ENCODE assay signal across 1 cellular context in genomic region chr5:159209438-159210305, GRCh38.
TF ChIP-seq lines count a peak whose summit lies in the region.

A gene with protein sequence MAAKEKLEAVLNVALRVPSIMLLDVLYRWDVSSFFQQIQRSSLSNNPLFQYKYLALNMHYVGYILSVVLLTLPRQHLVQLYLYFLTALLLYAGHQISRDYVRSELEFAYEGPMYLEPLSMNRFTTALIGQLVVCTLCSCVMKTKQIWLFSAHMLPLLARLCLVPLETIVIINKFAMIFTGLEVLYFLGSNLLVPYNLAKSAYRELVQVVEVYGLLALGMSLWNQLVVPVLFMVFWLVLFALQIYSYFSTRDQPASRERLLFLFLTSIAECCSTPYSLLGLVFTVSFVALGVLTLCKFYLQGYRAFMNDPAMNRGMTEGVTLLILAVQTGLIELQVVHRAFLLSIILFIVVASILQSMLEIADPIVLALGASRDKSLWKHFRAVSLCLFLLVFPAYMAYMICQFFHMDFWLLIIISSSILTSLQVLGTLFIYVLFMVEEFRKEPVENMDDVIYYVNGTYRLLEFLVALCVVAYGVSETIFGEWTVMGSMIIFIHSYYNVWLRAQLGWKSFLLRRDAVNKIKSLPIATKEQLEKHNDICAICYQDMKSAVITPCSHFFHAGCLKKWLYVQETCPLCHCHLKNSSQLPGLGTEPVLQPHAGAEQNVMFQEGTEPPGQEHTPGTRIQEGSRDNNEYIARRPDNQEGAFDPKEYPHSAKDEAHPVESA (minus strand): TSS chr5:159209553. CDS start chr5:159203617, 5,936 bp downstream.

TF ChIP-seq in GM12878, 131 proteins besides CTCF, POLR2A, EP300 and RAD21 (continued from another document and continues in another):
- TF ChIP-seq YY1 (IDR thresholded peaks at IDR 0.05; ENCODE audit: low read depth, low read length) (peak; percentile 90), ETV6 (conservative IDR thresholded peaks at IDR 0.05 in 1 of 2, IDR thresholded peaks at IDR 0.05 in 1 of 2; ENCODE audit: borderline replicate concordance in 1 of 2, low read depth in 1 of 2) (no peak), MTA2 (IDR thresholded peaks at IDR 0.05; ENCODE audit: low read depth) (no peak), SIN3A (IDR thresholded peaks at IDR 0.05; ENCODE audit: low read depth, low read length) (peak; percentile 91), ZSCAN29 (IDR thresholded peaks at IDR 0.05) (no peak), CBX5 (IDR thresholded peaks at IDR 0.05; ENCODE audit: low read depth) (no peak), HDGF (IDR thresholded peaks at IDR 0.05) (0 out of 2 replicates have a peak, but pooled peaks have one; percentile 39), SMC3 (IDR thresholded peaks at IDR 0.05; ENCODE audit: borderline replicate concordance, low read length) (no peak), SRF (IDR thresholded peaks at IDR 0.05; ENCODE audit: low read depth in 2 of 2, low read length in 2 of 2) (no peak), YBX1 (IDR thresholded peaks at IDR 0.05) (no peak), SP1 (IDR thresholded peaks at IDR 0.05; ENCODE audit: low read depth, low read length) (no peak), ZBTB4 (CRISPR knock-in tag; IDR thresholded peaks at IDR 0.05) (no peak), MXI1 (IDR thresholded peaks at IDR 0.05; ENCODE audit: low read depth, low read length) (peak; percentile 98), CEBPZ (IDR thresholded peaks at IDR 0.05; ENCODE audit: low read depth, low read length) (no peak), STAT3 (IDR thresholded peaks at IDR 0.05; ENCODE audit: low read depth, low read length) (no peak), RCOR1 (conservative IDR thresholded peaks at IDR 0.05; ENCODE audit: low read depth, low read length) (no peak), NR2C2 (IDR thresholded peaks at IDR 0.05; ENCODE audit: borderline replicate concordance, control insufficient read depth, insufficient read length, low read depth) (no peak), RELA (IDR thresholded peaks at IDR 0.05; ENCODE audit: borderline replicate concordance, partially characterized antibody) (peak; percentile 65), BRCA1 (IDR thresholded peaks at IDR 0.05; ENCODE audit: low read depth, low read length) (no peak), TCF12 (IDR thresholded peaks at IDR 0.05; ENCODE audit: low read depth, low read length) (peak; percentile 83), ZNF24 (IDR thresholded peaks at IDR 0.05) (no peak), POLR2AphosphoS5 (IDR thresholded peaks at IDR 0.05; ENCODE audit: low read length) (peak; percentile 76; the same call in 1 of the 2 replicates), MEF2B (IDR thresholded peaks at IDR 0.05; ENCODE audit: partially characterized antibody, poor library complexity, severe bottlenecking) (no peak), SIX5 (IDR thresholded peaks at IDR 0.05; ENCODE audit: low read depth, low read length, severe bottlenecking) (no peak), ATF7 (IDR thresholded peaks at IDR 0.05; ENCODE audit: low read depth) (peak; percentile 46), FOS (IDR thresholded peaks at IDR 0.05; ENCODE audit: borderline replicate concordance, extremely low read depth, insufficient read length) (no peak), BACH1 (IDR thresholded peaks at IDR 0.05; ENCODE audit: borderline replicate concordance) (peak; percentile 90), NFIC (IDR thresholded peaks at IDR 0.05; ENCODE audit: low read depth, low read length) (no peak), NRF1 (conservative IDR thresholded peaks at IDR 0.05; ENCODE audit: low read depth, low read length) (peak; percentile 75), ZNF384 (IDR thresholded peaks at IDR 0.05; ENCODE audit: borderline replicate concordance, low read depth, low read length) (no peak), SUZ12 (IDR thresholded peaks at IDR 0.05; ENCODE audit: unreplicated experiment) (no peak), RUNX3 (IDR thresholded peaks at IDR 0.05; ENCODE audit: low read length) (peak; percentile 31), NBN (IDR thresholded peaks at IDR 0.05) (peak; percentile 76), POLR2AphosphoS2 (IDR thresholded peaks at IDR 0.05; ENCODE audit: low read depth, low read length) (no peak), MYB (IDR thresholded peaks at IDR 0.05; ENCODE audit: borderline replicate concordance, low read depth, low read length) (no peak), RFX5 (IDR thresholded peaks at IDR 0.05; ENCODE audit: low read depth, low read length) (no peak), JUND (IDR thresholded peaks at IDR 0.05; ENCODE audit: low read depth, low read length) (no peak), SMAD5 (IDR thresholded peaks at IDR 0.05; ENCODE audit: low read depth) (0 out of 2 replicates have a peak, but pooled peaks have one; percentile 23), EZH2 (IDR thresholded peaks at IDR 0.05; ENCODE audit: borderline replicate concordance, control insufficient read depth, low read depth, low read length) (no peak), SMAD1 (IDR thresholded peaks at IDR 0.05; ENCODE audit: low read depth, partially characterized antibody) (no peak), SPI1 (IDR thresholded peaks at IDR 0.05; ENCODE audit: borderline replicate concordance, insufficient read depth, low read depth, low read length) (no peak)
- TF ChIP-seq, protein P1, sequence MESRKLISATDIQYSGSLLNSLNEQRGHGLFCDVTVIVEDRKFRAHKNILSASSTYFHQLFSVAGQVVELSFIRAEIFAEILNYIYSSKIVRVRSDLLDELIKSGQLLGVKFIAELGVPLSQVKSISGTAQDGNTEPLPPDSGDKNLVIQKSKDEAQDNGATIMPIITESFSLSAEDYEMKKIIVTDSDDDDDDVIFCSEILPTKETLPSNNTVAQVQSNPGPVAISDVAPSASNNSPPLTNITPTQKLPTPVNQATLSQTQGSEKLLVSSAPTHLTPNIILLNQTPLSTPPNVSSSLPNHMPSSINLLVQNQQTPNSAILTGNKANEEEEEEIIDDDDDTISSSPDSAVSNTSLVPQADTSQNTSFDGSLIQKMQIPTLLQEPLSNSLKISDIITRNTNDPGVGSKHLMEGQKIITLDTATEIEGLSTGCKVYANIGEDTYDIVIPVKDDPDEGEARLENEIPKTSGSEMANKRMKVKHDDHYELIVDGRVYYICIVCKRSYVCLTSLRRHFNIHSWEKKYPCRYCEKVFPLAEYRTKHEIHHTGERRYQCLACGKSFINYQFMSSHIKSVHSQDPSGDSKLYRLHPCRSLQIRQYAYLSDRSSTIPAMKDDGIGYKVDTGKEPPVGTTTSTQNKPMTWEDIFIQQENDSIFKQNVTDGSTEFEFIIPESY (IDR thresholded peaks at IDR 0.05): no peak
- TF ChIP-seq, protein P2, sequence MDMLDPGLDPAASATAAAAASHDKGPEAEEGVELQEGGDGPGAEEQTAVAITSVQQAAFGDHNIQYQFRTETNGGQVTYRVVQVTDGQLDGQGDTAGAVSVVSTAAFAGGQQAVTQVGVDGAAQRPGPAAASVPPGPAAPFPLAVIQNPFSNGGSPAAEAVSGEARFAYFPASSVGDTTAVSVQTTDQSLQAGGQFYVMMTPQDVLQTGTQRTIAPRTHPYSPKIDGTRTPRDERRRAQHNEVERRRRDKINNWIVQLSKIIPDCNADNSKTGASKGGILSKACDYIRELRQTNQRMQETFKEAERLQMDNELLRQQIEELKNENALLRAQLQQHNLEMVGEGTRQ (IDR thresholded peaks at IDR 0.05; ENCODE audit: borderline replicate concordance, low read depth, low read length): peak; percentile 56
- TF ChIP-seq, protein P3, sequence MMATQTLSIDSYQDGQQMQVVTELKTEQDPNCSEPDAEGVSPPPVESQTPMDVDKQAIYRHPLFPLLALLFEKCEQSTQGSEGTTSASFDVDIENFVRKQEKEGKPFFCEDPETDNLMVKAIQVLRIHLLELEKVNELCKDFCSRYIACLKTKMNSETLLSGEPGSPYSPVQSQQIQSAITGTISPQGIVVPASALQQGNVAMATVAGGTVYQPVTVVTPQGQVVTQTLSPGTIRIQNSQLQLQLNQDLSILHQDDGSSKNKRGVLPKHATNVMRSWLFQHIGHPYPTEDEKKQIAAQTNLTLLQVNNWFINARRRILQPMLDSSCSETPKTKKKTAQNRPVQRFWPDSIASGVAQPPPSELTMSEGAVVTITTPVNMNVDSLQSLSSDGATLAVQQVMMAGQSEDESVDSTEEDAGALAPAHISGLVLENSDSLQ (IDR thresholded peaks at IDR 0.05): peak; percentile 57; the same call in 1 of the 2 replicates
- TF ChIP-seq, protein P4, sequence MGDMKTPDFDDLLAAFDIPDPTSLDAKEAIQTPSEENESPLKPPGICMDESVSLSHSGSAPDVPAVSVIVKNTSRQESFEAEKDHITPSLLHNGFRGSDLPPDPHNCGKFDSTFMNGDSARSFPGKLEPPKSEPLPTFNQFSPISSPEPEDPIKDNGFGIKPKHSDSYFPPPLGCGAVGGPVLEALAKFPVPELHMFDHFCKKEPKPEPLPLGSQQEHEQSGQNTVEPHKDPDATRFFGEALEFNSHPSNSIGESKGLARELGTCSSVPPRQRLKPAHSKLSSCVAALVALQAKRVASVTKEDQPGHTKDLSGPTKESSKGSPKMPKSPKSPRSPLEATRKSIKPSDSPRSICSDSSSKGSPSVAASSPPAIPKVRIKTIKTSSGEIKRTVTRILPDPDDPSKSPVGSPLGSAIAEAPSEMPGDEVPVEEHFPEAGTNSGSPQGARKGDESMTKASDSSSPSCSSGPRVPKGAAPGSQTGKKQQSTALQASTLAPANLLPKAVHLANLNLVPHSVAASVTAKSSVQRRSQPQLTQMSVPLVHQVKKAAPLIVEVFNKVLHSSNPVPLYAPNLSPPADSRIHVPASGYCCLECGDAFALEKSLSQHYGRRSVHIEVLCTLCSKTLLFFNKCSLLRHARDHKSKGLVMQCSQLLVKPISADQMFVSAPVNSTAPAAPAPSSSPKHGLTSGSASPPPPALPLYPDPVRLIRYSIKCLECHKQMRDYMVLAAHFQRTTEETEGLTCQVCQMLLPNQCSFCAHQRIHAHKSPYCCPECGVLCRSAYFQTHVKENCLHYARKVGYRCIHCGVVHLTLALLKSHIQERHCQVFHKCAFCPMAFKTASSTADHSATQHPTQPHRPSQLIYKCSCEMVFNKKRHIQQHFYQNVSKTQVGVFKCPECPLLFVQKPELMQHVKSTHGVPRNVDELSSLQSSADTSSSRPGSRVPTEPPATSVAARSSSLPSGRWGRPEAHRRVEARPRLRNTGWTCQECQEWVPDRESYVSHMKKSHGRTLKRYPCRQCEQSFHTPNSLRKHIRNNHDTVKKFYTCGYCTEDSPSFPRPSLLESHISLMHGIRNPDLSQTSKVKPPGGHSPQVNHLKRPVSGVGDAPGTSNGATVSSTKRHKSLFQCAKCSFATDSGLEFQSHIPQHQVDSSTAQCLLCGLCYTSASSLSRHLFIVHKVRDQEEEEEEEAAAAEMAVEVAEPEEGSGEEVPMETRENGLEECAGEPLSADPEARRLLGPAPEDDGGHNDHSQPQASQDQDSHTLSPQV (IDR thresholded peaks at IDR 0.05): no peak
- TF ChIP-seq, protein P5, sequence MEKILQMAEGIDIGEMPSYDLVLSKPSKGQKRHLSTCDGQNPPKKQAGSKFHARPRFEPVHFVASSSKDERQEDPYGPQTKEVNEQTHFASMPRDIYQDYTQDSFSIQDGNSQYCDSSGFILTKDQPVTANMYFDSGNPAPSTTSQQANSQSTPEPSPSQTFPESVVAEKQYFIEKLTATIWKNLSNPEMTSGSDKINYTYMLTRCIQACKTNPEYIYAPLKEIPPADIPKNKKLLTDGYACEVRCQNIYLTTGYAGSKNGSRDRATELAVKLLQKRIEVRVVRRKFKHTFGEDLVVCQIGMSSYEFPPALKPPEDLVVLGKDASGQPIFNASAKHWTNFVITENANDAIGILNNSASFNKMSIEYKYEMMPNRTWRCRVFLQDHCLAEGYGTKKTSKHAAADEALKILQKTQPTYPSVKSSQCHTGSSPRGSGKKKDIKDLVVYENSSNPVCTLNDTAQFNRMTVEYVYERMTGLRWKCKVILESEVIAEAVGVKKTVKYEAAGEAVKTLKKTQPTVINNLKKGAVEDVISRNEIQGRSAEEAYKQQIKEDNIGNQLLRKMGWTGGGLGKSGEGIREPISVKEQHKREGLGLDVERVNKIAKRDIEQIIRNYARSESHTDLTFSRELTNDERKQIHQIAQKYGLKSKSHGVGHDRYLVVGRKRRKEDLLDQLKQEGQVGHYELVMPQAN (conservative IDR thresholded peaks at IDR 0.05): peak; percentile 84
